In the genomic region with DNA sequence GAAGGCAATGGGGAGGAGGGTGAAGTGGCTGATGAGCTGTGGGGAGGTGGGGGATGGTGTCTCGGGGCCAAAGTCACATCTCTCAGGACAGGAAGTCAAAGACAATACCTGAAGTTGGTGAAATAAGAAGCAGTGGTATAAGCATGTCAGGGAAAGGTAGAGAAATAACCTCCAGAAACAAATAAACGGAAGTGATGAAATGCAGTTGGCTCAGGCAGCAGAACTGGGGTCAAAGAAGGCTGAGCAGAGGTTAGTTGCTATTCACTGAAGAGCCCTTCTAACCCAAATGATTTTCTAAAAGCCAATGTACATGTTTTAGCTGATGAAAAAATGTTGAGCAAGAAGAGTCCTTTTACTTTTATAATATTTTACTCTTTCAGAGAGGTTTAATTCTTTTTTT, we compare ENCODE assay signal across 25 cellular contexts.
DNase-seq lines count a peak whose midpoint lies in the region; ATAC-seq, FAIRE-seq and TF ChIP-seq lines count a peak whose summit lies in the region.
"Had no signal": no experiment of that assay in that cellular context is flagged by ENCODE, and none has a peak within 500 bp of the region (broad histone marks: within the 10 kb centered on the region; RNA-seq: fewer than 3 reads in every experiment).

No MANE protein-coding gene starts in this region.

- peak overlapping the region in 2 of 3 donors; percentile 10 to 61 for H3K27ac ChIP-seq in right lobe of liver
- H3K27ac ChIP-seq: body of pancreas, foreskin keratinocyte, left lung, PC-9 had no signal

- intact Hi-C loops in right lobe of liver (cut with DNase I): no loop called here

- ATAC-seq in right lobe of liver (peak; percentile 84 to 86 (median 85)), HG02588 (IDR thresholded peaks at IDR 0.05; ENCODE audit: unreplicated experiment) (no peak), HG02884 (IDR thresholded peaks at IDR 0.05; ENCODE audit: unreplicated experiment) (no peak)
- no peak for ATAC-seq in stimulated activated naive CD8-positive, alpha-beta T cell treated with anti-CD3 and anti-CD28 coated beads, Interleukin-15, Interleukin-2, amounts not matched to agents 100 U/mL and 50 U/mL, for 24 hours
- ATAC-seq: body of pancreas, esophagus mucosa, foreskin keratinocyte had no signal

- H3K4me3 ChIP-seq in right lobe of liver: no peak overlapping the region
- H3K4me3 ChIP-seq: body of pancreas, left lung, PC-9, smooth muscle cell had no signal

- FAIRE-seq in GM12892 (lab: Jason Lieb, UNC): peak; percentile 71

- no peaks in the 10 kb centered on the region for H3K36me3 ChIP-seq in right lobe of liver
- H3K36me3 ChIP-seq: left lung had no signal

- no peaks in the 10 kb centered on the region for H3K9me3 ChIP-seq in right lobe of liver
- H3K9me3 ChIP-seq: body of pancreas had no signal

- no peak for TF ChIP-seq CTCF in right lobe of liver (IDR thresholded peaks at IDR 0.05)

- H3K4me1 ChIP-seq in right lobe of liver: peaks cover 0 to 32% (median 12%) of the 10 kb centered on the region in 4 donors
- H3K4me1 ChIP-seq: foreskin keratinocyte had no signal

- 10% methylated on average over 2 of the region's 2 CpGs for WGBS in right lobe of liver (ENCODE audit: insufficient coverage, low coverage, low lambda C conversion rate, missing lambda C conversion rate)

- H3K27me3 ChIP-seq in right lobe of liver: no peaks in the 10 kb centered on the region
- H3K27me3 ChIP-seq: body of pancreas, foreskin keratinocyte, left lung had no signal

- DNase-seq in GM12892 (ENCODE audit: insufficient read length) (no peak), MV-4-11 (lab: John Stamatoyannopoulos, UW) (peak; percentile 74), SKM-1 treated with dmso at 0.1 percent for 144 hours (lab: John Stamatoyannopoulos, UW; ENCODE audit: unreplicated experiment) (peak; percentile 70), right lobe of liver (no peak)
- DNase-seq in stimulated activated naive CD8-positive, alpha-beta T cell treated with anti-CD3 and anti-CD28 coated beads, Interleukin-15, Interleukin-2, amounts not matched to agents 100 U/mL and 50 U/mL, for 24 hours: no peak
- DNase-seq: activated CD4-positive, alpha-beta T cell treated with anti-CD3 and anti-CD28 coated beads for 4 hours; activated CD8-positive, alpha-beta memory T cell treated with anti-CD3 and anti-CD28 coated beads for 24 hours; activated gamma-delta T cell treated with Interleukin-2 at 50 U/mL for 16 hours; activated T-cell treated with anti-CD3 and anti-CD28 coated beads, Interleukin-2, amount 50 U/mL, for 1 hour; body of pancreas; C1 segment of cervical spinal cord; effector memory CD4-positive, alpha-beta T cell; foreskin keratinocyte; HFFc6; left lung; NCI-H1092 treated with DMSO at 0.1 percent for 48 hours; NCI-H1930; NCI-H69; occipital lobe; PC-9; SHP77 treated with DMSO at 0.1 percent for 48 hours had no signal

- TF ChIP-seq POLR2A in GM12892 (IDR thresholded peaks at IDR 0.05; ENCODE audit: low read depth, low read length) (no peak), right lobe of liver (IDR thresholded peaks at IDR 0.05) (no peak)

Comparison
In these comparisons a context has a peak if more than half of its experiments do, and no peak if none do; other contexts are left out.
1. DNase-seq: peak in MV-4-11 (single experiment) and SKM-1 treated with dmso at 0.1 percent for 144 hours (single experiment); none in GM12892 (single experiment), right lobe of liver (0 of 3) and stimulated activated naive CD8-positive, alpha-beta T cell treated with anti-CD3 and anti-CD28 coated beads, Interleukin-15, Interleukin-2, amounts not matched to agents 100 U/mL and 50 U/mL, for 24 hours (single experiment).
2. ATAC-seq: peak in right lobe of liver (4 of 4); none in HG02588 (single experiment), HG02884 (single experiment) and stimulated activated naive CD8-positive, alpha-beta T cell treated with anti-CD3 and anti-CD28 coated beads, Interleukin-15, Interleukin-2, amounts not matched to agents 100 U/mL and 50 U/mL, for 24 hours (single experiment).